ENCODE assay signal across 38 cellular contexts in the genomic region with DNA sequence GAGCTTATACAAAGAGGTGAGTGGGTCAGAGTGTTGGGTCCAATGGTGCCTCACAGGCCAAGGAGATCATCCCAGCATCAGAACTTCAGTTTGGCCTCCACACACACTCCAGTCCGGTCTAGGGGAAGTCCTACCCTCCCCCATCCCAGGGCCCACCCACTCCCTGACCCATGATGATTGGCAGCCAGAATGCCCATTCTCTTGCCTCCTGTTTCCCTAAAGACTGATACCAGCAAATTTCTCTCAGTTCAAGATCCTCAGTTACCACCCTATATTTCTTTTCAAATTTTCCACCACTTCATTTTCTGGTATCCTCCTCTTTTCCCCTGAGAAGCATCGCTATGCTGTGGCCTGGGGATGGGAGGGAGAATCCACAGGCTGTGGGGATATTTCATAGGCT. TPM values are rescaled to one million over a fixed set of nuclear protein-coding genes. Genes with fewer than 3 reads are reported as not detected.
"Had no signal": no experiment of that assay in that cellular context is flagged by ENCODE, and none has a peak within 500 bp of the region (broad histone marks: within the 10 kb centered on the region; RNA-seq: fewer than 3 reads in every experiment).

No MANE protein-coding gene starts in this region.

- H3K27ac Mint-ChIP-seq: activated naive CD4-positive, alpha-beta T cell treated with anti-CD3 and anti-CD28 coated beads for 36 hours; activated naive CD4-positive, alpha-beta T cell treated with anti-CD3 and anti-CD28 coated beads, Interleukin-2, amount 10 ng/mL, durations not matched to agents 7 days and 5 days; activated naive CD4-positive, alpha-beta T cell treated with anti-CD3 and anti-CD28 coated beads, Interleukin-2, amount 50 U/mL, for 24 hours; activated naive CD4-positive, alpha-beta T cell treated with anti-CD3 and anti-CD28 coated beads, Interleukin-2, amount 50 U/mL, for 72 hours; activated naive CD8-positive, alpha-beta T cell; activated naive CD8-positive, alpha-beta T cell treated with anti-CD3 and anti-CD28 coated beads for 36 hours; activated naive CD8-positive, alpha-beta T cell treated with anti-CD3 and anti-CD28 coated beads, Interleukin-2, amount 10 ng/mL, durations not matched to agents 7 days and 5 days; activated naive CD8-positive, alpha-beta T cell treated with anti-CD3 and anti-CD28 coated beads, Interleukin-2, amount 50 U/mL, for 24 hours; activated T-cell treated with anti-CD3 and anti-CD28 coated beads, Interleukin-2, amount 50 U/mL, for 72 hours; activated T-helper 1 cell treated with anti-CD3 and anti-CD28 coated beads, Interleukin-12 subunit alpha, Interleukin-12 subunit beta, Interleukin-2, Interleukin-4 antibody, amounts not matched to agents 30 ng/mL and 10 ng/mL and 1 ng/mL, durations not matched to agents 14 hours and 24 hours and 36 hours; activated T-helper 17 cell treated with anti-CD3 and anti-CD28 coated beads, Interleukin-2, amount 50 U/mL, for 72 hours; activated T-helper 2 cell treated with anti-CD3 and anti-CD28 coated beads, Interferon-gamma antibody, Interleukin-2, Interleukin-4, amounts not matched to agents 10 μg/mL and 5 μg/mL and 100 μg/mL, durations not matched to agents 14 hours and 24 hours and 36 hours; brain had no signal

- H3K4me3 Mint-ChIP-seq: activated naive CD4-positive, alpha-beta T cell treated with anti-CD3 and anti-CD28 coated beads for 36 hours; activated naive CD4-positive, alpha-beta T cell treated with anti-CD3 and anti-CD28 coated beads, Interleukin-2, amount 10 ng/mL, durations not matched to agents 7 days and 5 days; activated naive CD4-positive, alpha-beta T cell treated with anti-CD3 and anti-CD28 coated beads, Interleukin-2, amount 50 U/mL, for 24 hours; activated naive CD8-positive, alpha-beta T cell; activated naive CD8-positive, alpha-beta T cell treated with anti-CD3 and anti-CD28 coated beads for 36 hours; activated naive CD8-positive, alpha-beta T cell treated with anti-CD3 and anti-CD28 coated beads, Interleukin-2, amount 10 ng/mL, durations not matched to agents 7 days and 5 days; activated naive CD8-positive, alpha-beta T cell treated with anti-CD3 and anti-CD28 coated beads, Interleukin-2, amount 50 U/mL, for 24 hours; activated T-cell treated with anti-CD3 and anti-CD28 coated beads, Interleukin-2, amount 50 U/mL, for 4 hours; activated T-cell treated with anti-CD3 and anti-CD28 coated beads, Interleukin-2, amount 50 U/mL, for 72 hours; activated T-helper 1 cell treated with anti-CD3 and anti-CD28 coated beads, Interleukin-12 subunit alpha, Interleukin-12 subunit beta, Interleukin-2, Interleukin-4 antibody, amounts not matched to agents 30 ng/mL and 10 ng/mL and 1 ng/mL, durations not matched to agents 14 hours and 24 hours and 36 hours; activated T-helper 17 cell treated with anti-CD3 and anti-CD28 coated beads, Interleukin-2, amount 50 U/mL, for 72 hours; brain; central memory CD8-positive, alpha-beta T cell had no signal

- H3K9me3 ChIP-seq: adrenal gland, ascending aorta, body of pancreas, breast epithelium had no signal

- H3K36me3 ChIP-seq: adrenal gland, ascending aorta, brain microvascular endothelial cell, breast epithelium, cardiac muscle cell had no signal

- FAIRE-seq: astrocyte, colon had no signal

- DNase-seq: activated effector memory CD4-positive, alpha-beta T cell treated with anti-CD3 and anti-CD28 coated beads, Interleukin-2, amount 50 U/mL, for 16 hours; activated effector memory CD4-positive, alpha-beta T cell treated with Interleukin-2 at 50 U/mL for 16 hours; activated gamma-delta T cell; activated gamma-delta T cell treated with Interleukin-2 at 50 U/mL for 16 hours; activated naive CD4-positive, alpha-beta T cell; activated naive CD4-positive, alpha-beta T cell treated with anti-CD3 and anti-CD28 coated beads for 36 hours; activated naive CD4-positive, alpha-beta T cell treated with anti-CD3 and anti-CD28 coated beads, Interleukin-2, amount 10 ng/mL, durations not matched to agents 7 days and 5 days; activated naive CD4-positive, alpha-beta T cell treated with anti-CD3 and anti-CD28 coated beads, Interleukin-2, amount 50 U/mL, for 16 hours; activated naive CD4-positive, alpha-beta T cell treated with Interleukin-2 at 50 U/mL for 16 hours; activated naive CD8-positive, alpha-beta T cell treated with anti-CD3 and anti-CD28 coated beads for 36 hours; activated naive CD8-positive, alpha-beta T cell treated with anti-CD3 and anti-CD28 coated beads, Interleukin-2, amount 10 ng/mL, durations not matched to agents 7 days and 5 days; activated naive CD8-positive, alpha-beta T cell treated with anti-CD3 and anti-CD28 coated beads, Interleukin-2, amount 50 U/mL, for 24 hours; activated T-cell treated with anti-CD3 and anti-CD28 coated beads, Interleukin-2, amount 50 U/mL, for 4 hours; activated T-cell treated with anti-CD3 and anti-CD28 coated beads, Interleukin-2, amount 50 U/mL, for 48 hours; activated T-cell treated with anti-CD3 and anti-CD28 coated beads, Interleukin-2, amount 50 U/mL, for 72 hours; adrenal gland; amniotic stem cell; amygdala; anterior cingulate cortex; aorta; body of pancreas; brain microvascular endothelial cell; central memory CD4-positive, alpha-beta T cell; cerebellar nuclear complex had no signal

- H3K4me1 ChIP-seq: adrenal gland, ascending aorta, body of pancreas, breast epithelium had no signal

- H3K36me3 Mint-ChIP-seq: activated naive CD4-positive, alpha-beta T cell treated with anti-CD3 and anti-CD28 coated beads, Interleukin-2, amount 10 ng/mL, durations not matched to agents 7 days and 5 days; activated naive CD4-positive, alpha-beta T cell treated with anti-CD3 and anti-CD28 coated beads, Interleukin-2, amount 50 U/mL, for 24 hours; activated naive CD4-positive, alpha-beta T cell treated with anti-CD3 and anti-CD28 coated beads, Interleukin-2, amount 50 U/mL, for 72 hours; activated naive CD8-positive, alpha-beta T cell treated with anti-CD3 and anti-CD28 coated beads for 36 hours; activated naive CD8-positive, alpha-beta T cell treated with anti-CD3 and anti-CD28 coated beads, Interleukin-2, amount 10 ng/mL, durations not matched to agents 7 days and 5 days; brain had no signal

- H3K9me3 Mint-ChIP-seq: activated naive CD4-positive, alpha-beta T cell treated with anti-CD3 and anti-CD28 coated beads for 36 hours; activated naive CD4-positive, alpha-beta T cell treated with anti-CD3 and anti-CD28 coated beads, Interleukin-2, amount 10 ng/mL, durations not matched to agents 7 days and 5 days; activated naive CD4-positive, alpha-beta T cell treated with anti-CD3 and anti-CD28 coated beads, Interleukin-2, amount 50 U/mL, for 24 hours; activated naive CD8-positive, alpha-beta T cell treated with anti-CD3 and anti-CD28 coated beads for 36 hours; activated naive CD8-positive, alpha-beta T cell treated with anti-CD3 and anti-CD28 coated beads, Interleukin-2, amount 50 U/mL, for 24 hours; activated T-cell treated with anti-CD3 and anti-CD28 coated beads, Interleukin-2, amount 50 U/mL, for 4 hours; activated T-helper 17 cell treated with anti-CD3 and anti-CD28 coated beads, Interleukin-2, amount 50 U/mL, for 72 hours; activated T-helper 2 cell treated with anti-CD3 and anti-CD28 coated beads, Interferon-gamma antibody, Interleukin-2, Interleukin-4, amounts not matched to agents 10 μg/mL and 5 μg/mL and 100 μg/mL, durations not matched to agents 14 hours and 24 hours and 36 hours had no signal

- H3K27me3 ChIP-seq: ascending aorta, body of pancreas, brain microvascular endothelial cell, breast epithelium, cardiac muscle cell had no signal

- H3K4me3 ChIP-seq: adrenal gland, ascending aorta, body of pancreas, breast epithelium, cardiac muscle cell had no signal

- H3K4me1 Mint-ChIP-seq: activated naive CD4-positive, alpha-beta T cell treated with anti-CD3 and anti-CD28 coated beads, Interleukin-2, amount 10 ng/mL, durations not matched to agents 7 days and 5 days; activated naive CD4-positive, alpha-beta T cell treated with anti-CD3 and anti-CD28 coated beads, Interleukin-2, amount 50 U/mL, for 24 hours; activated naive CD8-positive, alpha-beta T cell treated with anti-CD3 and anti-CD28 coated beads for 36 hours; activated naive CD8-positive, alpha-beta T cell treated with anti-CD3 and anti-CD28 coated beads, Interleukin-2, amount 10 ng/mL, durations not matched to agents 7 days and 5 days; activated naive CD8-positive, alpha-beta T cell treated with anti-CD3 and anti-CD28 coated beads, Interleukin-2, amount 50 U/mL, for 24 hours; activated T-helper 17 cell treated with anti-CD3 and anti-CD28 coated beads, Interleukin-2, amount 50 U/mL, for 72 hours; brain; central memory CD8-positive, alpha-beta T cell had no signal

- ATAC-seq: activated naive CD4-positive, alpha-beta T cell treated with anti-CD3 and anti-CD28 coated beads, Interleukin-2, amount 50 U/mL, for 72 hours; activated naive CD8-positive, alpha-beta T cell treated with anti-CD3 and anti-CD28 coated beads, Interleukin-2, amount 50 U/mL, for 24 hours; activated T-cell treated with anti-CD3 and anti-CD28 coated beads, Interleukin-2, amount 50 U/mL, for 4 hours; activated T-cell treated with anti-CD3 and anti-CD28 coated beads, Interleukin-2, amount 50 U/mL, for 72 hours; activated T-helper 17 cell treated with anti-CD3 and anti-CD28 coated beads, Interleukin-2, amount 50 U/mL, for 72 hours; body of pancreas had no signal

- H3K27ac ChIP-seq: adrenal gland, ascending aorta, body of pancreas, brain microvascular endothelial cell, breast epithelium, cardiac muscle cell had no signal

RNA-seq across cellular contexts. Expression of gene DRD1, which starts 21.9 kb away (rescaled TPM):
- total RNA-seq: activated naive CD4-positive, alpha-beta T cell treated with anti-CD3 and anti-CD28 coated beads for 36 hours; activated naive CD4-positive, alpha-beta T cell treated with anti-CD3 and anti-CD28 coated beads, Interleukin-2, amount 50 U/mL, for 72 hours; activated naive CD8-positive, alpha-beta T cell treated with anti-CD3 and anti-CD28 coated beads for 36 hours; activated naive CD8-positive, alpha-beta T cell treated with anti-CD3 and anti-CD28 coated beads, Interleukin-2, amount 10 ng/mL, durations not matched to agents 7 days and 5 days; activated T-cell treated with anti-CD3 and anti-CD28 coated beads, Interleukin-2, amount 50 U/mL, for 72 hours; activated T-helper 1 cell treated with anti-CD3 and anti-CD28 coated beads, Interleukin-12 subunit alpha, Interleukin-12 subunit beta, Interleukin-2, Interleukin-4 antibody, amounts not matched to agents 30 ng/mL and 10 ng/mL and 1 ng/mL, durations not matched to agents 14 hours and 24 hours and 36 hours; activated T-helper 17 cell treated with anti-CD3 and anti-CD28 coated beads, Interleukin-2, amount 50 U/mL, for 72 hours; activated T-helper 2 cell treated with anti-CD3 and anti-CD28 coated beads, Interferon-gamma antibody, Interleukin-2, Interleukin-4, amounts not matched to agents 10 μg/mL and 5 μg/mL and 100 μg/mL, durations not matched to agents 14 hours and 24 hours and 36 hours; body of pancreas; bronchial epithelial cell had no signal
